ENCODE assay signal across 26 cellular contexts in the genomic region with DNA sequence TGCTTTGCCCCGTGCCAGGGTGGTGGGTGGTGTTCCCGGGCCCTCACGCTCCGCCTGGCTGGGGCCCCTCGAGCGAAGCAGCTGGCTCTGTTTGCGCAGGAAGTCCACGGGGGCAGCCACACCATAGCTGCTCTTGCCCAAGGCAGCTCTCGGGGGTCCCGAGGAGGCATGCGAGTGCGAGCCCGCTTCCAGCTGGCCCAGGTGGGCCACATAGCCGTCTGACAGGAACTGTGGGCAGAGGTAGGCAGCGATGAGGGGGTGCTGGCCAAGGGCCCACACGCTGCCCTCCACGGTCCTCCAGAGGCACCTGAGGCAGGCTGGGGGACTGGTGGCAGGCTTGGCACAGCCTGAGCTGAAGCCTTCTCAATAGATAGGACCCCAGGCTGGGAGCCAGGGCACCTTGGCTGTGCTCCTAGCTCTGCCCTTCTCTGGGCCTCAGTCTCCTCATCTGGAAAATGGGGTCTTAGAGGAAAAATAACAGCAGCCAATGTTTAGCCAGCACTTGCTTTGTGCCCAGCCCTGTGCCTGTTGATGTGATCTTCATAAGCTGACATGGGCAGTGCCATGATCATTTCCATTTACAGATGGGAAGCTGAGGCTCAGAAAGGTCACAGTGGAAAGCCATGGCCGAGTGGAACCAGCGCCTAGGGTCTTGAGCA. TPM values are rescaled to one million over a fixed set of nuclear protein-coding genes. Genes with fewer than 3 reads are reported as not detected.
"Had no signal": no experiment of that assay in that cellular context is flagged by ENCODE, and none has a peak within 500 bp of the region (broad histone marks: within the 10 kb centered on the region; RNA-seq: fewer than 3 reads in every experiment).

No MANE protein-coding gene starts in this region.

- H3K9me3 Mint-ChIP-seq: activated B cell treated with CpG ODN at 0.5 μM for 24 hours; naive thymus-derived CD8-positive, alpha-beta T cell; neural progenitor cell; stimulated activated naive CD8-positive, alpha-beta T cell treated with anti-CD3 and anti-CD28 coated beads, Interleukin-15, Interleukin-2, amounts not matched to agents 100 ng/mL and 50 ng/mL, for 24 hours had no signal

- H2AFZ ChIP-seq: neural progenitor cell had no signal

- H3K4me1 ChIP-seq: adrenal gland, ascending aorta, foreskin keratinocyte, neural progenitor cell, sigmoid colon, thyroid gland had no signal

- H3K27me3 ChIP-seq: adrenal gland, ascending aorta, brain microvascular endothelial cell, foreskin keratinocyte, neural progenitor cell, sigmoid colon, thyroid gland had no signal

- H3K27ac Mint-ChIP-seq: activated B cell treated with CpG ODN at 0.5 μM for 24 hours; activated CD4-positive, alpha-beta T cell treated with anti-CD3 and anti-CD28 coated beads for 36 hours; activated naive CD8-positive, alpha-beta T cell; neural progenitor cell; stimulated activated naive CD8-positive, alpha-beta T cell treated with anti-CD3 and anti-CD28 coated beads, Interleukin-15, Interleukin-2, amounts not matched to agents 100 ng/mL and 50 ng/mL, for 24 hours had no signal

- H3K4me3 ChIP-seq: adrenal gland, ascending aorta, lung, neural progenitor cell, sigmoid colon, thyroid gland had no signal

- H3K27me3 Mint-ChIP-seq: activated B cell treated with CpG ODN at 0.5 μM for 24 hours; activated CD4-positive, alpha-beta T cell treated with anti-CD3 and anti-CD28 coated beads for 36 hours; activated naive CD8-positive, alpha-beta T cell; naive thymus-derived CD8-positive, alpha-beta T cell; stimulated activated naive CD8-positive, alpha-beta T cell treated with anti-CD3 and anti-CD28 coated beads, Interleukin-15, Interleukin-2, amounts not matched to agents 100 ng/mL and 50 ng/mL, for 24 hours had no signal

- H3K4me2 ChIP-seq: neural progenitor cell had no signal

- H3K4me3 Mint-ChIP-seq: activated B cell treated with CpG ODN at 0.5 μM for 24 hours; activated CD4-positive, alpha-beta T cell treated with anti-CD3 and anti-CD28 coated beads for 36 hours; activated naive CD8-positive, alpha-beta T cell; naive thymus-derived CD8-positive, alpha-beta T cell; neural progenitor cell; stimulated activated naive CD8-positive, alpha-beta T cell treated with anti-CD3 and anti-CD28 coated beads, Interleukin-15, Interleukin-2, amounts not matched to agents 100 ng/mL and 50 ng/mL, for 24 hours had no signal

- H3K27ac ChIP-seq: adrenal gland, ascending aorta, brain microvascular endothelial cell, foreskin keratinocyte, neural progenitor cell, thyroid gland had no signal

- H3K9ac ChIP-seq: neural progenitor cell had no signal

- H3K36me3 ChIP-seq: neural progenitor cell had no signal

- DNase-seq: activated B cell treated with CpG ODN at 0.5 μM for 24 hours; adrenal gland; brain microvascular endothelial cell; central memory CD4-positive, alpha-beta T cell; effector memory CD4-positive, alpha-beta T cell; foreskin keratinocyte; naive thymus-derived CD8-positive, alpha-beta T cell; stimulated activated CD4-positive, alpha-beta T cell treated with anti-CD3 and anti-CD28 coated beads, Interleukin-4, amount 100 ng/mL, for 24 hours; substantia nigra; T1000; thyroid gland had no signal

- H3K9me3 ChIP-seq: adrenal gland, ascending aorta, sigmoid colon, thyroid gland had no signal

RNA-seq across cellular contexts. Expression of a gene that starts 31.0 kb away (rescaled TPM):
- total RNA-seq: activated B cell treated with CpG ODN at 0.5 μM for 24 hours; activated CD4-positive, alpha-beta T cell treated with anti-CD3 and anti-CD28 coated beads for 36 hours; adrenal gland; ascending aorta; dermis microvascular lymphatic vessel endothelial cell; foreskin keratinocyte; kidney epithelial cell; left lobe of liver; lung; naive thymus-derived CD8-positive, alpha-beta T cell; omental fat pad; posterior vena cava; renal cortical epithelial cell; sigmoid colon; T-helper 1 cell treated with Interleukin-12 subunit alpha and Interleukin-12 subunit beta and Interleukin-4 antibody, amounts not matched to agents 30 ng/mL and 1 ng/mL, for 36 hours; thyroid gland; ureter had no signal
